Comparison of ENCODE assay signal across 25 cellular contexts in the genomic region with DNA sequence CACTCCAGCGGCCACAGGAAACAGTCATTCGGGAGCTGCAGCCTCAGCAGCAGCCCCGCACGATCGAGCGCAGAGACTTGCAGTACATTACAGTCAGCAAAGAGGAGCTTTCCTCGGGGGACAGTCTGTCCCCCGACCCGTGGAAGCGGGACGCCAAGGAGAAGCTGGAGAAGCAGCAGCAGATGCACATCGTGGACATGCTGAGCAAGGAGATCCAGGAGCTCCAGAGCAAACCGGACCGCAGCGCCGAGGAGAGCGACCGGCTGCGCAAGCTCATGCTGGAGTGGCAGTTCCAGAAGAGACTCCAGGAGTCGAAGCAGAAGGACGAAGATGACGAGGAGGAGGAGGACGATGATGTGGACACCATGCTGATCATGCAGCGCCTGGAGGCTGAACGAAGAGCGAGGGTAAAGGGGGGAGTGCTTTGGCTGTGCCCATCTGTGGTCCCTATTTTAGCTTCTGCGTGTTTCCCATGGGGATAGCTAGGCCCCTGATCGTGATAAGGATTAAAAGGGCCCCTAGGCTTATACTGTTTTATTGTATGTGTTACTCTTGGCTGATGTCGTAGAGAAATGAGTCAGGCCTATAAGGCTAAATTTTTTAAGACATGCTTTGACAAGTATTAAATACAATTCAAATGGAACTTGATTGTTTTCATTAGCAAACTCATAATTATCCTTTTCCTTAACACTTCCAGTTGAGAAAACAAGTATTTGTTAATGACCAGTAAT. TPM values are rescaled to one million over a fixed set of nuclear protein-coding genes. Genes with fewer than 3 reads are reported as not detected.
DNase-seq lines count a peak whose midpoint lies in the region; ATAC-seq and TF ChIP-seq lines count a peak whose summit lies in the region.
"Had no signal": no experiment of that assay in that cellular context is flagged by ENCODE, and none has a peak within 500 bp of the region (broad histone marks: within the 10 kb centered on the region; RNA-seq: fewer than 3 reads in every experiment).

No MANE protein-coding gene starts in this region.

- H3K27ac ChIP-seq in H9 (ENCODE audit: insufficient read length, low read depth, low read length): no peak overlapping the region
- no peak overlapping the region for H3K27ac ChIP-seq in RWPE2 (ENCODE audit: poor library complexity, severe bottlenecking)
- H3K27ac ChIP-seq: KMS-11 had no signal

- WGBS in H9 (ENCODE audit: extremely low coverage, insufficient read length, low lambda C conversion rate): no CpG with 5 or more reads among the region's 29 CpGs

- H3K4me3 Mint-ChIP-seq in H9 (no peak overlapping the region), Caco-2 (ENCODE audit: unreplicated experiment) (no peak overlapping the region)
- H3K4me3 Mint-ChIP-seq: CD4-positive, CD25-positive, alpha-beta regulatory T cell; T-cell had no signal

- H3K4me3 ChIP-seq in RWPE2 (ENCODE audit: severe bottlenecking): no peak overlapping the region
- H3K4me3 ChIP-seq in epithelial cell of esophagus (ENCODE audit: low read length): no peak overlapping the region
- H3K4me3 ChIP-seq in mucosa of descending colon: no peak overlapping the region
- no peak overlapping the region for H3K4me3 ChIP-seq in BE2C (ENCODE audit: low read depth, low read length)
- H3K4me3 ChIP-seq in Caco-2 (ENCODE audit: low read depth, low read length): no peak overlapping the region
- H3K4me3 ChIP-seq: MG63 had no signal

- H3K9ac ChIP-seq in H9 (ENCODE audit: extremely low read depth, insufficient read length, low read length): no peak overlapping the region
- H3K9ac ChIP-seq: KMS-11 had no signal

- no peak overlapping the region for H3K4ac ChIP-seq in H9 (ENCODE audit: low read depth, low read length)

- H3K27ac Mint-ChIP-seq in H9 (peak overlapping the region in 2 of 3 experiments; percentile 48 to 53; a peak in 1 of 7 replicates), Caco-2 (ENCODE audit: unreplicated experiment) (no peak overlapping the region)
- H3K27ac Mint-ChIP-seq: CD4-positive, CD25-positive, alpha-beta regulatory T cell; T-cell had no signal

- no peak overlapping the region for H3T11ph ChIP-seq in H9 (ENCODE audit: low read length)

- H3K27me3 Mint-ChIP-seq in H9 (ENCODE audit: low read depth) (no peaks in the 10 kb centered on the region), Caco-2 (ENCODE audit: insufficient read depth, unreplicated experiment) (no peaks in the 10 kb centered on the region)
- H3K27me3 Mint-ChIP-seq: CD4-positive, CD25-positive, alpha-beta regulatory T cell; T-cell had no signal

- DNase-seq in H9 (no peak), RWPE2 (ENCODE audit: low spot score) (no peak), epithelial cell of esophagus (ENCODE audit: low read depth) (peak; percentile 63), mucosa of descending colon (no peak), BE2C (no peak), HCEC 1CT (no peak), Caco-2 (no peak)
- DNase-seq: AML-193; CD4-positive, CD25-positive, alpha-beta regulatory T cell; DMS153; GDM1; MG63; NCI-H1092; NCI-H1436 treated with DMSO at 0.1 percent for 48 hours; NCI-H2029 treated with DMSO at 0.1 percent for 48 hours; NCI-H2171; NCI-H526; NK-92 treated with Interleukin-12 subunit alpha and Interleukin-12 subunit beta, amount 100 ng/mL, for 24 hours; SIG-M5; T-cell had no signal

- H3K18ac ChIP-seq in H9 (ENCODE audit: insufficient read length, low read depth, low read length): no peak overlapping the region

- no peak overlapping the region for H2AK5ac ChIP-seq in H9 (ENCODE audit: insufficient read length, low read length)

- H3K36me3 Mint-ChIP-seq in H9 (ENCODE audit: insufficient read depth in 1 of 3, low read depth in 3 of 3) (peaks cover 47 to 71% (median 69%) of the 10 kb centered on the region in 3 experiments; a peak in 6 of 7 replicates), Caco-2 (ENCODE audit: insufficient read depth, unreplicated experiment) (peaks cover 77% of the 10 kb centered on the region)

- peaks cover 2% of the 10 kb centered on the region for H3K79me1 ChIP-seq in H9 (ENCODE audit: insufficient read depth, low read depth, low read length, poor library complexity, severe bottlenecking)

- H3K9me3 ChIP-seq in H9 (ENCODE audit: control insufficient read depth, low read depth, low read length) (no peaks in the 10 kb centered on the region), RWPE2 (ENCODE audit: severe bottlenecking) (no peaks in the 10 kb centered on the region), mucosa of descending colon (no peaks in the 10 kb centered on the region), BE2C (no peaks in the 10 kb centered on the region), Caco-2 (no peaks in the 10 kb centered on the region)
- H3K9me3 ChIP-seq: MG63 had no signal

- POLR2A ChIA-PET in Caco-2 (lab: Charles Lee): no interaction called here

- CTCF ChIA-PET in Caco-2 (lab: Charles Lee): interaction anchor here (0.8 kb wide), 1 partner anchor 456 kb away, joined by 3 read pairs; no protein-coding TSS in a partner anchor

- no peak overlapping the region for H2BK5ac ChIP-seq in H9 (ENCODE audit: insufficient read length, low read length)

- no peaks in the 10 kb centered on the region for H3K4me1 Mint-ChIP-seq in H9
- H3K4me1 Mint-ChIP-seq in Caco-2 (ENCODE audit: low read depth, unreplicated experiment): peaks cover 32% of the 10 kb centered on the region
- H3K4me1 Mint-ChIP-seq: CD4-positive, CD25-positive, alpha-beta regulatory T cell; T-cell had no signal

- no peak overlapping the region for H4K91ac ChIP-seq in H9 (ENCODE audit: insufficient read length, low read depth, low read length)

- H4K5ac ChIP-seq in H9 (ENCODE audit: insufficient read length, low read depth, low read length): no peak overlapping the region

- no peaks in the 10 kb centered on the region for H3K79me2 ChIP-seq in H9 (ENCODE audit: insufficient read depth, low read length)

- BruUV-seq in Caco-2 (replicated peaks; lab: Mats Ljungman, UMichigan): no TSS peak

- TF ChIP-seq CTCF in H9 (conservative IDR thresholded peaks at IDR 0.05) (no peak), RWPE2 (IDR thresholded peaks at IDR 0.05; ENCODE audit: poor library complexity, severe bottlenecking) (no peak), epithelial cell of esophagus (IDR thresholded peaks at IDR 0.05; ENCODE audit: insufficient read depth, low read depth, low read length, missing control alignments) (no peak), mucosa of descending colon (IDR thresholded peaks at IDR 0.05) (no peak), BE2C (IDR thresholded peaks at IDR 0.05; ENCODE audit: low read depth, low read length) (no peak), Caco-2 (IDR thresholded peaks at IDR 0.05; ENCODE audit: insufficient read depth in 1 of 2, low read depth in 1 of 2, low read length in 1 of 2, severe bottlenecking in 1 of 2, unreplicated experiment in 1 of 2) (no peak)

- H3K23ac ChIP-seq in H9 (ENCODE audit: insufficient read length, low read depth, low read length): no peak overlapping the region

- no peak overlapping the region for H2BK120ac ChIP-seq in H9 (ENCODE audit: low read depth, low read length, poor library complexity, severe bottlenecking)

- H3K4me1 ChIP-seq in H9 (ENCODE audit: insufficient read depth, low read length) (no peaks in the 10 kb centered on the region), RWPE2 (ENCODE audit: insufficient read depth, poor library complexity, severe bottlenecking) (peaks cover 7% of the 10 kb centered on the region), mucosa of descending colon (ENCODE audit: low read depth) (peaks cover 3% of the 10 kb centered on the region), BE2C (no peaks in the 10 kb centered on the region), Caco-2 (peaks cover 6% of the 10 kb centered on the region)

- intact Hi-C loops in mucosa of descending colon (cut with DNase I, micrococcal nuclease) (no loop called here), Caco-2 (cut with micrococcal nuclease; ENCODE audit: unreplicated experiment) (no loop called here)

- H2AFZ ChIP-seq in H9 (ENCODE audit: low read length): no peak overlapping the region

- no peak overlapping the region for H2BK12ac ChIP-seq in H9 (ENCODE audit: insufficient read length, low read depth, low read length)

- H2BK20ac ChIP-seq in H9 (ENCODE audit: low read depth, low read length, poor library complexity, severe bottlenecking): no peak overlapping the region

- ATAC-seq in RWPE2 (ENCODE audit: low read depth): peak; percentile 42; the same call in 1 of the 3 replicates
- ATAC-seq in mucosa of descending colon: peak; percentile 10
- no peak for ATAC-seq in GM19328 (IDR thresholded peaks at IDR 0.05; ENCODE audit: unreplicated experiment)
- ATAC-seq: HCT116, SK-N-SH treated with all-trans-retinoic acid at 6 μM for 48 hours, T-cell had no signal

- peaks cover 62% of the 10 kb centered on the region for H3K36me3 ChIP-seq in RWPE2 (ENCODE audit: low read depth)
- peaks cover 18% of the 10 kb centered on the region for H3K36me3 ChIP-seq in mucosa of descending colon (ENCODE audit: low read depth)
- H3K36me3 ChIP-seq in BE2C: peaks cover 21% of the 10 kb centered on the region
- H3K36me3 ChIP-seq in Caco-2 (ENCODE audit: control insufficient read depth, insufficient read depth, low read length): peaks cover 4% of the 10 kb centered on the region

- no peak overlapping the region for H3K4me2 ChIP-seq in H9 (ENCODE audit: insufficient read depth, insufficient read length, low read length)
- H3K4me2 ChIP-seq: KMS-11 had no signal

- H4K20me1 ChIP-seq in H9 (ENCODE audit: control insufficient read depth, insufficient read depth, insufficient read length): no peaks in the 10 kb centered on the region

- H3K9me3 Mint-ChIP-seq in H9 (no peaks in the 10 kb centered on the region), Caco-2 (ENCODE audit: unreplicated experiment) (no peaks in the 10 kb centered on the region)
- H3K9me3 Mint-ChIP-seq: CD4-positive, CD25-positive, alpha-beta regulatory T cell; T-cell had no signal

- H3K27me3 ChIP-seq in H9 (ENCODE audit: insufficient read depth, low read length) (no peaks in the 10 kb centered on the region), RWPE2 (ENCODE audit: insufficient read depth, poor library complexity, severe bottlenecking) (no peaks in the 10 kb centered on the region), BE2C (no peaks in the 10 kb centered on the region), Caco-2 (replicated peaks; ENCODE audit: control insufficient read depth, insufficient read depth, low read length) (no peaks in the 10 kb centered on the region)
- H3K27me3 ChIP-seq: MG63 had no signal

- H3K56ac ChIP-seq in H9 (ENCODE audit: insufficient read length, low read depth, low read length): no peak overlapping the region

- no peaks in the 10 kb centered on the region for H3K23me2 ChIP-seq in H9 (ENCODE audit: insufficient read length, low read depth, low read length, poor library complexity, severe bottlenecking)

- H2BK15ac ChIP-seq in H9 (ENCODE audit: low read depth, low read length): no peak overlapping the region

- no peak overlapping the region for H4K8ac ChIP-seq in H9 (replicated peaks; ENCODE audit: insufficient read length, low read depth, low read length)

- no peak overlapping the region for H3K14ac ChIP-seq in H9 (ENCODE audit: insufficient read depth, low read length)

RNA-seq across cellular contexts. Expression of a gene that starts 45.5 kb away (rescaled TPM):
- total RNA-seq in H9 (2021) (0.22 and 0.59 TPM in 2 replicates), mucosa of descending colon (1 to 10 TPM in 1 of 3 donors, under 1 TPM in 2; 0.14 to 1.1 (median 0.41) TPM), Caco-2 (2022) (not detected in 2 replicates)
- polyA plus RNA-seq in BE2C (2012; ENCODE audit: insufficient read depth, insufficient read length, low read depth): 0.28 TPM
- total RNA-seq: CD4-positive, CD25-positive, alpha-beta regulatory T cell; Daoy; T-cell had no signal
- polyA plus RNA-seq: CD4-positive, CD25-positive, alpha-beta regulatory T cell had no signal
